ENCODE assay signal across 1 cellular context in genomic region chr1:39184354-39184818, GRCh38.
A peak's percentile ranks its signal among the peaks of the same experiment; 100 is the strongest.
TF ChIP-seq lines count a peak whose summit lies in the region.

No MANE protein-coding gene starts in this region.

TF ChIP-seq in K562, 482 proteins besides CTCF, POLR2A, EP300 and RAD21 (continued from another document and continues in another):
- TF ChIP-seq ZBTB40 (IDR thresholded peaks at IDR 0.05): no peak
- no peak for TF ChIP-seq ZBTB40 (CRISPR knock-in tag; IDR thresholded peaks at IDR 0.05)
- peak; percentile 76; the same call in 1 of the 2 replicates for TF ChIP-seq ARID3A (IDR thresholded peaks at IDR 0.05; ENCODE audit: borderline replicate concordance, low read depth, low read length)
- TF ChIP-seq DACH1 (IDR thresholded peaks at IDR 0.05; ENCODE audit: partially characterized antibody): no peak
- no peak for TF ChIP-seq SIN3A (IDR thresholded peaks at IDR 0.05; ENCODE audit: borderline replicate concordance in 2 of 2, control insufficient read depth in 1 of 2, low read depth in 2 of 2, low read length in 2 of 2)
- TF ChIP-seq CHAMP1 (IDR thresholded peaks at IDR 0.05): peak; percentile 63; the same call in 1 of the 2 replicates
- TF ChIP-seq DEAF1 (CRISPR knock-in tag; IDR thresholded peaks at IDR 0.05): peak; percentile 87
- TF ChIP-seq ESRRA (IDR thresholded peaks at IDR 0.05; ENCODE audit: borderline replicate concordance, low read depth): peak; percentile 14; the same call in 1 of the 2 replicates
- peak; percentile 21 to 58; a peak in 2 of 4 replicates for TF ChIP-seq TBL1XR1 (IDR thresholded peaks at IDR 0.05; ENCODE audit: low read length in 2 of 2)
- 0 out of 4 replicates have a peak, but pooled peaks of 1 of the 2 experiments have one; percentile 14 for TF ChIP-seq TRIM24 (IDR thresholded peaks at IDR 0.05)
- TF ChIP-seq JUN (IDR thresholded peaks at IDR 0.05; ENCODE audit: borderline replicate concordance, low read depth, low read length): peak; percentile 51; the same call in 1 of the 2 replicates
- no peak for TF ChIP-seq JUN (CRISPR knock-in tag; IDR thresholded peaks at IDR 0.05; ENCODE audit: borderline replicate concordance)
- peak; percentile 72; the same call in 1 of the 2 replicates for TF ChIP-seq CC2D1A (IDR thresholded peaks at IDR 0.05)
- TF ChIP-seq PCBP1 (IDR thresholded peaks at IDR 0.05; ENCODE audit: low read depth, low read length, poor library complexity, severe bottlenecking): no peak
- TF ChIP-seq ARID2 (IDR thresholded peaks at IDR 0.05): peak; percentile 54
- no peak for TF ChIP-seq RBM15 (IDR thresholded peaks at IDR 0.05; ENCODE audit: insufficient read depth, low read length)
- no peak for TF ChIP-seq UBTF (IDR thresholded peaks at IDR 0.05; ENCODE audit: borderline replicate concordance in 1 of 2, low read depth in 2 of 2, low read length in 2 of 2)
- no peak for TF ChIP-seq ZNF778 (CRISPR knock-in tag; IDR thresholded peaks at IDR 0.05)
- TF ChIP-seq NFIC (IDR thresholded peaks at IDR 0.05): peak; percentile 52
- peak; percentile 66 for TF ChIP-seq GATAD2B (IDR thresholded peaks at IDR 0.05; ENCODE audit: borderline replicate concordance)
- TF ChIP-seq COPS2 (conservative IDR thresholded peaks at IDR 0.05): no peak
- peak; percentile 52 for TF ChIP-seq MTA2 (IDR thresholded peaks at IDR 0.05; ENCODE audit: low read depth)
- no peak for TF ChIP-seq HDAC3 (IDR thresholded peaks at IDR 0.05; ENCODE audit: borderline replicate concordance, partially characterized antibody)
- TF ChIP-seq SMARCA4 (IDR thresholded peaks at IDR 0.05): peak; percentile 72
- TF ChIP-seq MAX (CRISPR knock-in tag; IDR thresholded peaks at IDR 0.05): no peak
- TF ChIP-seq TCFL5 (CRISPR knock-in tag; conservative IDR thresholded peaks at IDR 0.05): no peak
- TF ChIP-seq ZNF444 (CRISPR knock-in tag; IDR thresholded peaks at IDR 0.05): no peak
- TF ChIP-seq SMC3 (conservative IDR thresholded peaks at IDR 0.05; ENCODE audit: insufficient read depth, low read depth, low read length): 0 out of 2 replicates have a peak, but pooled peaks have one; percentile 61
- peak; percentile 77 to 79 for TF ChIP-seq KDM1A (IDR thresholded peaks at IDR 0.05)
- TF ChIP-seq FOXP1 (CRISPR knock-in tag; IDR thresholded peaks at IDR 0.05): peak; percentile 56; the same call in 1 of the 2 replicates
- TF ChIP-seq DPF2 (IDR thresholded peaks at IDR 0.05): peak; percentile 63
- TF ChIP-seq TAL1 (IDR thresholded peaks at IDR 0.05): peak; percentile 65; the same call in 1 of the 2 replicates
- no peak for TF ChIP-seq DNMT1 (IDR thresholded peaks at IDR 0.05)
- 0 out of 2 replicates have a peak, but pooled peaks have one; percentile 29 for TF ChIP-seq HES1 (IDR thresholded peaks at IDR 0.05; ENCODE audit: low read depth)
- TF ChIP-seq FOXK2 (conservative IDR thresholded peaks at IDR 0.05 in 1 of 2, IDR thresholded peaks at IDR 0.05 in 1 of 2; ENCODE audit: low read depth in 2 of 2): peak in 1 of 2 experiments; percentile 35; a peak in 1 of 4 replicates
- peak; percentile 55; the same call in 1 of the 2 replicates for TF ChIP-seq POLR2AphosphoS5 (IDR thresholded peaks at IDR 0.05; ENCODE audit: control insufficient read depth, insufficient read depth, low read depth, low read length)
- no peak for TF ChIP-seq KDM2B (CRISPR knock-in tag; IDR thresholded peaks at IDR 0.05)
- TF ChIP-seq SMAD4 (CRISPR knock-in tag; conservative IDR thresholded peaks at IDR 0.05): 0 out of 2 replicates have a peak, but pooled peaks have one; percentile 35
